ENCODE assay signal across 15 cellular contexts in genomic region chr19:17623224-17623935, GRCh38.
"Had no signal": no experiment of that assay in that cellular context is flagged by ENCODE, and none has a peak within 500 bp of the region (broad histone marks: within the 10 kb centered on the region; RNA-seq: fewer than 3 reads in every experiment).

No MANE protein-coding gene starts in this region.

- DNase-seq: colonic mucosa; effector CD4-positive, alpha-beta T cell; endodermal cell; erythroblast; foreskin keratinocyte; left colon; left ventricle myocardium superior; mesendoderm; naive B cell; ovary; small intestine; stimulated activated CD4-positive, alpha-beta T cell treated with anti-CD3 and anti-CD28 coated beads, Interleukin-12 subunit alpha, Interleukin-12 subunit beta, amount 100 ng/mL, for 4 hours had no signal

- H3K27ac Mint-ChIP-seq: endodermal cell, naive B cell, progenitor cell of endocrine pancreas, type B pancreatic cell had no signal

- H3K4me3 Mint-ChIP-seq: endodermal cell, type B pancreatic cell had no signal

- H3K4me1 Mint-ChIP-seq: endodermal cell had no signal

- H3K27ac ChIP-seq: colonic mucosa, foreskin keratinocyte, ovary had no signal

- H3K36me3 ChIP-seq: colonic mucosa, ovary had no signal

- H3K36me3 Mint-ChIP-seq: naive B cell, type B pancreatic cell had no signal

- ATAC-seq: foreskin keratinocyte, left ventricle myocardium superior, right cardiac atrium had no signal

- H3K9me3 Mint-ChIP-seq: type B pancreatic cell had no signal

- H3K4me3 ChIP-seq: colonic mucosa, ovary had no signal

- H3K27me3 Mint-ChIP-seq: progenitor cell of endocrine pancreas, type B pancreatic cell had no signal

- H3K27me3 ChIP-seq: colonic mucosa, foreskin keratinocyte, ovary had no signal

- H3K4me1 ChIP-seq: colonic mucosa, foreskin keratinocyte had no signal

- H3K9me3 ChIP-seq: colonic mucosa, ovary had no signal
